1 cellular context compared by ENCODE assay signal in genomic region chr5:141649056-141649688, GRCh38.
TF ChIP-seq lines count a peak whose summit lies in the region.

No MANE protein-coding gene starts in this region.

TF ChIP-seq in K562, 482 proteins besides CTCF, POLR2A, EP300 and RAD21:
- TF ChIP-seq ZNF695 (CRISPR knock-in tag; IDR thresholded peaks at IDR 0.05) (no peak), RBFOX2 (IDR thresholded peaks at IDR 0.05; ENCODE audit: low read depth, low read length) (peak; percentile 43)
